ENCODE assay signal across 1 cellular context in genomic region chr2:219500135-219500534, GRCh38.
TF ChIP-seq lines count a peak whose summit lies in the region.

No MANE protein-coding gene starts in this region.

TF ChIP-seq in HCT116, 20 proteins besides CTCF, POLR2A, EP300 and RAD21:
- TF ChIP-seq MAX (IDR thresholded peaks at IDR 0.05) (no peak), ATF3 (IDR thresholded peaks at IDR 0.05) (no peak), EGR1 (IDR thresholded peaks at IDR 0.05; ENCODE audit: low read depth) (no peak), CEBPB (IDR thresholded peaks at IDR 0.05; ENCODE audit: low read depth) (no peak), SRF (IDR thresholded peaks at IDR 0.05; ENCODE audit: low read depth) (no peak), FOSL1 (IDR thresholded peaks at IDR 0.05; ENCODE audit: low read depth) (no peak), CBX3 (IDR thresholded peaks at IDR 0.05; ENCODE audit: low read depth) (no peak), ELF1 (IDR thresholded peaks at IDR 0.05; ENCODE audit: borderline replicate concordance, low read depth) (no peak), SIN3A (IDR thresholded peaks at IDR 0.05; ENCODE audit: low read depth) (no peak), ZBTB33 (IDR thresholded peaks at IDR 0.05; ENCODE audit: extremely low read depth, insufficient replicate concordance, low read length) (no peak)
